ENCODE assay signal across 15 cellular contexts in genomic region chr11:103880968-103881367, GRCh38.
"Had no signal": no experiment of that assay in that cellular context is flagged by ENCODE, and none has a peak within 500 bp of the region (broad histone marks: within the 10 kb centered on the region; RNA-seq: fewer than 3 reads in every experiment).

No MANE protein-coding gene starts in this region.

- H3K4me3 ChIP-seq: cardiac muscle cell, neural progenitor cell, ovary, right lobe of liver, smooth muscle cell, suprapubic skin had no signal

- H3K9me3 ChIP-seq: ovary, right lobe of liver, suprapubic skin had no signal

- DNase-seq: activated B cell treated with CpG ODN at 0.5 μM for 24 hours; activated CD4-positive, alpha-beta T cell treated with anti-CD3 and anti-CD28 coated beads, Interleukin-2, amount 10 ng/mL, durations not matched to agents 7 days and 5 days; activated naive CD4-positive, alpha-beta T cell treated with Interleukin-2 at 50 U/mL for 16 hours; activated naive CD8-positive, alpha-beta T cell treated with anti-CD3 and anti-CD28 coated beads, Interleukin-2, amount 50 U/mL, for 24 hours; activated T-cell treated with anti-CD3 and anti-CD28 coated beads for 4 hours; mammary epithelial cell; naive B cell; ovary; right lobe of liver had no signal

- FAIRE-seq: islet of Langerhans had no signal

- H3K4me1 ChIP-seq: neural progenitor cell, right lobe of liver had no signal

- H3K27me3 ChIP-seq: cardiac muscle cell, neural progenitor cell, ovary, right lobe of liver, suprapubic skin had no signal

- H3K36me3 ChIP-seq: cardiac muscle cell, neural progenitor cell, ovary, right lobe of liver, suprapubic skin had no signal

- ATAC-seq: activated naive CD8-positive, alpha-beta T cell treated with anti-CD3 and anti-CD28 coated beads, Interleukin-2, amount 50 U/mL, for 24 hours; activated T-helper 17 cell treated with anti-CD3 and anti-CD28 coated beads, Interleukin-2, amount 50 U/mL, for 72 hours; right lobe of liver had no signal

- H3K27ac ChIP-seq: cardiac muscle cell, neural progenitor cell, ovary, right lobe of liver, suprapubic skin had no signal
